29 cellular contexts compared by ENCODE assay signal in the genomic region with DNA sequence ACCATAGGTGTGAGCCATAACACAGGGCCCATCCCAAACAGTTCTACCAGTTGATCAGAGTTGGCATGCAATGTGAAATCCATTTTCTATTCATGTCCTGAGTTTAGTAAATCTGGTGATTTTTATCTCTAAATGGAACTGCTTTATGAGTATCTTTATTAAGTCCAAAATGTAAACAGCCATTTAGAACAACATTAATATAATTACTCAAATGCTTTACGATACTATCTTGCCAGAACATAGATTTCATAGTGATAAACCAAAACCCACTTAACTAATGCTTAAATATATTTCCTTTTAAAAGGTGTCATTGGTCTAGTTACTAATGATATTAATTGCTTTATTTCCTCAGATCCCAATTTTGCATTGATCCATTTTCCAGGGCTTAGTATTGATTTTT.
"Had no signal": no experiment of that assay in that cellular context is flagged by ENCODE, and none has a peak within 500 bp of the region (broad histone marks: within the 10 kb centered on the region; RNA-seq: fewer than 3 reads in every experiment).

No MANE protein-coding gene starts in this region.

- H3K9me3 Mint-ChIP-seq: stimulated activated memory B cell treated with anti-CD40 and anti-IgM and Interleukin-4, amounts not matched to agents 10 μg/mL and 1 μg/mL and 100 μg/mL, for 72 hours; stimulated activated naive CD8-positive, alpha-beta T cell treated with anti-CD3 and anti-CD28 coated beads, Interleukin-15, Interleukin-2, amounts not matched to agents 100 ng/mL and 50 ng/mL, for 24 hours; type B pancreatic cell had no signal

- H3K36me3 Mint-ChIP-seq: stimulated activated effector memory CD8-positive, alpha-beta T cell treated with anti-CD3 and anti-CD28 coated beads, Interleukin-12 subunit alpha, Interleukin-12 subunit beta, amount 100 ng/mL, for 72 hours; stimulated activated memory B cell treated with anti-CD40 and anti-IgM and Interleukin-4, amounts not matched to agents 10 μg/mL and 1 μg/mL and 100 μg/mL, for 72 hours; stimulated activated naive B cell treated with anti-CD40 and anti-IgM and Interleukin-4, amounts not matched to agents 10 μg/mL and 1 μg/mL and 100 μg/mL, for 72 hours; type B pancreatic cell had no signal

- H3K9me3 ChIP-seq: stomach, suprapubic skin, testis, thoracic aorta, thyroid gland, tibial artery, tibial nerve, transverse colon, upper lobe of left lung, upper lobe of right lung, uterus, vagina had no signal

- H3K27me3 ChIP-seq: stomach, suprapubic skin, testis, thyroid gland, tibial artery, tibial nerve, transverse colon, upper lobe of left lung, upper lobe of right lung, uterus, vagina had no signal

- H3K4me3 Mint-ChIP-seq: stimulated activated effector memory CD8-positive, alpha-beta T cell treated with anti-CD3 and anti-CD28 coated beads, Interleukin-12 subunit alpha, Interleukin-12 subunit beta, amount 100 ng/mL, for 72 hours; stimulated activated memory B cell treated with anti-CD40 and anti-IgM and Interleukin-4, amounts not matched to agents 10 μg/mL and 1 μg/mL and 100 μg/mL, for 72 hours; stimulated activated naive B cell treated with anti-CD40 and anti-IgM and Interleukin-4, amounts not matched to agents 10 μg/mL and 1 μg/mL and 100 μg/mL, for 72 hours; stimulated activated naive CD8-positive, alpha-beta T cell treated with anti-CD3 and anti-CD28 coated beads, Interleukin-15, amount 100 ng/mL, for 72 hours; stimulated activated naive CD8-positive, alpha-beta T cell treated with anti-CD3 and anti-CD28 coated beads, Interleukin-15, Interleukin-2, amounts not matched to agents 100 ng/mL and 50 ng/mL, for 24 hours; type B pancreatic cell had no signal

- H3K27ac ChIP-seq: stomach, suprapubic skin, testis, thoracic aorta, tibial artery, tibial nerve, transverse colon, upper lobe of left lung, upper lobe of right lung, uterus, vagina had no signal

- H3K27ac Mint-ChIP-seq: stimulated activated effector memory CD8-positive, alpha-beta T cell treated with anti-CD3 and anti-CD28 coated beads, Interleukin-12 subunit alpha, Interleukin-12 subunit beta, amount 100 ng/mL, for 72 hours; stimulated activated memory B cell treated with anti-CD40 and anti-IgM and Interleukin-4, amounts not matched to agents 10 μg/mL and 1 μg/mL and 100 μg/mL, for 72 hours; stimulated activated naive B cell treated with anti-CD40 and anti-IgM and Interleukin-4, amounts not matched to agents 10 μg/mL and 1 μg/mL and 100 μg/mL, for 72 hours; stimulated activated naive CD8-positive, alpha-beta T cell treated with anti-CD3 and anti-CD28 coated beads, Interleukin-15, Interleukin-2, amounts not matched to agents 100 ng/mL and 50 ng/mL, for 24 hours; type B pancreatic cell had no signal

- DNase-seq: stimulated activated CD4-positive, alpha-beta T cell treated with anti-CD3 and anti-CD28 coated beads, Interleukin-2, amount 100 ng/mL, for 48 hours; stimulated activated CD4-positive, alpha-beta T cell treated with anti-CD3 and anti-CD28 coated beads, Interleukin-4, amount 100 ng/mL, for 1 hour; stimulated activated CD4-positive, alpha-beta T cell treated with anti-CD3 and anti-CD28 coated beads, Interleukin-4, amount 100 ng/mL, for 24 hours; stimulated activated CD4-positive, alpha-beta T cell treated with anti-CD3 and anti-CD28 coated beads, Interleukin-4, amount 100 ng/mL, for 4 hours; stimulated activated CD8-positive, alpha-beta memory T cell treated with anti-CD3 and anti-CD28 coated beads, Interleukin-4, amount 100 ng/mL, for 48 hours; stimulated activated naive B cell treated with anti-CD40 and anti-IgM and Interleukin-4, amounts not matched to agents 10 μg/mL and 1 μg/mL and 100 μg/mL, for 72 hours; stimulated activated naive CD4-positive, alpha-beta T cell; stimulated activated naive CD4-positive, alpha-beta T cell treated with Interleukin-2 at 50 U/mL for 16 hours; stimulated activated naive CD8-positive, alpha-beta T cell treated with anti-CD3 and anti-CD28 coated beads, Interleukin-15, amount 100 ng/mL, for 72 hours; stimulated activated naive CD8-positive, alpha-beta T cell treated with anti-CD3 and anti-CD28 coated beads, Interleukin-15, Interleukin-2, amounts not matched to agents 100 U/mL and 50 U/mL, for 24 hours; stomach; substantia nigra; testis; thyroid gland; tibial artery; transverse colon; trophoblast cell; upper lobe of left lung; upper lobe of right lung; uterus had no signal

- ATAC-seq: stimulated activated effector memory CD8-positive, alpha-beta T cell treated with anti-CD3 and anti-CD28 coated beads, Interleukin-12 subunit alpha, Interleukin-12 subunit beta, amount 100 ng/mL, for 72 hours; stimulated activated memory B cell treated with anti-CD40 and anti-IgM and Interleukin-4, amounts not matched to agents 10 μg/mL and 1 μg/mL and 100 μg/mL, for 72 hours; stimulated activated naive B cell treated with anti-CD40 and anti-IgM and Interleukin-4, amounts not matched to agents 10 μg/mL and 1 μg/mL and 100 μg/mL, for 72 hours; stimulated activated naive CD8-positive, alpha-beta T cell treated with anti-CD3 and anti-CD28 coated beads, Interleukin-15, amount 100 ng/mL, for 72 hours; stimulated activated naive CD8-positive, alpha-beta T cell treated with anti-CD3 and anti-CD28 coated beads, Interleukin-15, Interleukin-2, amounts not matched to agents 100 U/mL and 50 U/mL, for 24 hours; upper lobe of right lung had no signal

- H3K4me3 ChIP-seq: stomach, suprapubic skin, testis, thoracic aorta, thyroid gland, tibial artery, tibial nerve, transverse colon, upper lobe of left lung, upper lobe of right lung, uterus, vagina had no signal

- H3K27me3 Mint-ChIP-seq: stimulated activated naive CD8-positive, alpha-beta T cell treated with anti-CD3 and anti-CD28 coated beads, Interleukin-15, Interleukin-2, amounts not matched to agents 100 ng/mL and 50 ng/mL, for 24 hours had no signal

- H3K36me3 ChIP-seq: stomach, suprapubic skin, thoracic aorta, thyroid gland, tibial artery, tibial nerve, transverse colon, upper lobe of left lung, upper lobe of right lung, uterus, vagina had no signal

- H3K4me1 Mint-ChIP-seq: stimulated activated effector memory CD8-positive, alpha-beta T cell treated with anti-CD3 and anti-CD28 coated beads, Interleukin-12 subunit alpha, Interleukin-12 subunit beta, amount 100 ng/mL, for 72 hours; stimulated activated memory B cell treated with anti-CD40 and anti-IgM and Interleukin-4, amounts not matched to agents 10 μg/mL and 1 μg/mL and 100 μg/mL, for 72 hours; stimulated activated naive B cell treated with anti-CD40 and anti-IgM and Interleukin-4, amounts not matched to agents 10 μg/mL and 1 μg/mL and 100 μg/mL, for 72 hours; stimulated activated naive CD8-positive, alpha-beta T cell treated with anti-CD3 and anti-CD28 coated beads, Interleukin-15, amount 100 ng/mL, for 72 hours had no signal

- FAIRE-seq: urothelium cell line had no signal
